ENCODE assay signal across 14 cellular contexts in genomic region chr2:105712981-105713596, GRCh38. TPM values are rescaled to one million over a fixed set of nuclear protein-coding genes. Genes with fewer than 3 reads are reported as not detected.
DNase-seq lines count a peak whose midpoint lies in the region; ATAC-seq, FAIRE-seq and TF ChIP-seq lines count a peak whose summit lies in the region.
"Had no signal": no experiment of that assay in that cellular context is flagged by ENCODE, and none has a peak within 500 bp of the region (broad histone marks: within the 10 kb centered on the region; RNA-seq: fewer than 3 reads in every experiment).

No MANE protein-coding gene starts in this region.

- no TSS peak for BruUV-seq in Caco-2 (replicated peaks; lab: Mats Ljungman, UMichigan)

- dilution Hi-C loops in keratinocyte (cut with MboI; ENCODE audit: extremely low pct_ligation_motif_present, low sequenced_read_pairs), result no loop called here

- no peak for TF ChIP-seq CTCF in Caco-2 (IDR thresholded peaks at IDR 0.05; ENCODE audit: insufficient read depth in 1 of 2, low read depth in 1 of 2, low read length in 1 of 2, severe bottlenecking in 1 of 2, unreplicated experiment in 1 of 2)
- no peak for TF ChIP-seq CTCF in keratinocyte (optimal IDR thresholded peaks at IDR 0.05 in 1 of 3, IDR thresholded peaks at IDR 0.05 in 1 of 3, conservative IDR thresholded peaks at IDR 0.05 in 1 of 3; ENCODE audit: extremely low read depth in 1 of 3, insufficient read depth in 2 of 3, low read length in 3 of 3)

- peak in 1 of 2 experiments; percentile 18 for DNase-seq in Caco-2
- DNase-seq in HT1080 (ENCODE audit: low read depth), result peak; percentile 88
- peak in 1 of 2 experiments; percentile 70 for DNase-seq in SJSA1 (ENCODE audit: low read depth in 1 of 2, low spot score in 2 of 2)
- DNase-seq in keratinocyte (ENCODE audit: low read depth, low spot score), result peak; percentile 25
- no peak for DNase-seq in substantia nigra (lab: John Stamatoyannopoulos, UW)
- DNase-seq in KG1 (lab: John Stamatoyannopoulos, UW), result no peak
- DNase-seq: DND-41 had no signal

- H3K27me3 ChIP-seq in Caco-2 (replicated peaks; ENCODE audit: control insufficient read depth, insufficient read depth, low read length) (no peaks in the 10 kb centered on the region), SJSA1 (replicated peaks) (no peaks in the 10 kb centered on the region), keratinocyte (ENCODE audit: control insufficient read depth, extremely low read depth, insufficient read depth, low read length) (no peaks in the 10 kb centered on the region)
- H3K27me3 ChIP-seq: adrenal gland had no signal

- H4K20me1 ChIP-seq in keratinocyte (ENCODE audit: control insufficient read depth, extremely low read depth, insufficient read depth, low read length), result no peaks in the 10 kb centered on the region

- POLR2A ChIA-PET in Caco-2 (lab: Charles Lee), result no interaction called here

- H3K9me3 ChIP-seq in Caco-2, result no peaks in the 10 kb centered on the region
- no peaks in the 10 kb centered on the region for H3K9me3 ChIP-seq in SJSA1 (replicated peaks)
- H3K9me3 ChIP-seq in keratinocyte (ENCODE audit: control insufficient read depth, low read depth, low read length), result no peaks in the 10 kb centered on the region
- H3K9me3 ChIP-seq: adrenal gland had no signal

- H3K9me1 ChIP-seq in keratinocyte (ENCODE audit: control insufficient read depth, extremely low read depth, insufficient read depth, low read length), result no peaks in the 10 kb centered on the region

- H3K27ac Mint-ChIP-seq in Caco-2 (ENCODE audit: unreplicated experiment), result peak overlapping the region; percentile 75

- H3K79me2 ChIP-seq in keratinocyte (ENCODE audit: control insufficient read depth, insufficient read depth, low read length), result no peaks in the 10 kb centered on the region
- H3K79me2 ChIP-seq: parathyroid adenoma had no signal

- peak overlapping the region; percentile 36 for H3K4me3 Mint-ChIP-seq in Caco-2 (ENCODE audit: unreplicated experiment)

- H3K9ac ChIP-seq in keratinocyte (ENCODE audit: control insufficient read depth, extremely low read depth, insufficient read depth, low read length), result peak overlapping the region; percentile 43
- H3K9ac ChIP-seq: parathyroid adenoma had no signal

- H3K4me3 ChIP-seq in Caco-2 (ENCODE audit: low read depth, low read length) (no peak overlapping the region), SJSA1 (no peak overlapping the region), keratinocyte (ENCODE audit: control insufficient read depth in 2 of 3, extremely low read depth in 1 of 3, insufficient read depth in 2 of 3, low read depth in 1 of 3, low read length in 3 of 3) (peak overlapping the region in 2 of 3 experiments; percentile 23 to 52)
- H3K4me3 ChIP-seq: adrenal gland had no signal

- H3K27ac ChIP-seq in SJSA1 (peak overlapping the region; percentile 51), keratinocyte (ENCODE audit: control insufficient read depth, insufficient read depth, low read length) (peak overlapping the region; percentile 66), substantia nigra (ENCODE audit: low read depth, low read length, poor library complexity, severe bottlenecking) (no peak overlapping the region)
- H3K27ac ChIP-seq: adrenal gland, HL-60, parathyroid adenoma had no signal

- H3K4me1 Mint-ChIP-seq in Caco-2 (ENCODE audit: low read depth, unreplicated experiment), result peaks cover 61% of the 10 kb centered on the region

- CTCF ChIA-PET in Caco-2 (lab: Charles Lee), result interaction anchor here (0.7 to 1.1 kb wide), 2 partner anchors 17 to 137 kb away, joined by 3 to 4 read pairs; no protein-coding TSS in a partner anchor

- intact Hi-C loops in Caco-2 (cut with micrococcal nuclease; ENCODE audit: unreplicated experiment), result loop anchor here (2.0 kb wide), 2 partner anchors 34 to 130 kb away; no protein-coding TSS in a partner anchor

- H3K27me3 Mint-ChIP-seq in Caco-2 (ENCODE audit: insufficient read depth, unreplicated experiment), result no peaks in the 10 kb centered on the region

- H3K4me2 ChIP-seq in keratinocyte (ENCODE audit: control insufficient read depth, extremely low read depth, insufficient read depth, low read depth, low read length), result peak overlapping the region; percentile 79

- peak overlapping the region; percentile 61 for H2AFZ ChIP-seq in keratinocyte (ENCODE audit: control insufficient read depth, low read length)
- H2AFZ ChIP-seq: parathyroid adenoma had no signal

- H3K4me1 ChIP-seq in Caco-2 (peaks cover 49% of the 10 kb centered on the region), SJSA1 (replicated peaks) (peaks cover 26% of the 10 kb centered on the region), keratinocyte (ENCODE audit: control insufficient read depth, extremely low read depth, insufficient read depth, low read length) (peaks cover 25% of the 10 kb centered on the region)
- H3K4me1 ChIP-seq: adrenal gland, parathyroid adenoma had no signal

- no peaks in the 10 kb centered on the region for H3K36me3 Mint-ChIP-seq in Caco-2 (ENCODE audit: insufficient read depth, unreplicated experiment)

- H3K36me3 ChIP-seq in Caco-2 (ENCODE audit: control insufficient read depth, insufficient read depth, low read length) (no peaks in the 10 kb centered on the region), SJSA1 (no peaks in the 10 kb centered on the region), keratinocyte (ENCODE audit: control insufficient read depth in 2 of 2, extremely low read depth in 1 of 2, insufficient read depth in 2 of 2, low read length in 2 of 2) (no peaks in the 10 kb centered on the region)
- H3K36me3 ChIP-seq: adrenal gland had no signal

- ATAC-seq in GM18498 (IDR thresholded peaks at IDR 0.05; ENCODE audit: unreplicated experiment) (no peak), HG02642 (IDR thresholded peaks at IDR 0.05; ENCODE audit: poor library complexity, unreplicated experiment) (no peak)
- ATAC-seq: left lobe of liver had no signal

- peak; percentile 94 for FAIRE-seq in keratinocyte (lab: Jason Lieb, UNC)
- FAIRE-seq: endometrium had no signal

- no peaks in the 10 kb centered on the region for H3K9me3 Mint-ChIP-seq in Caco-2 (ENCODE audit: unreplicated experiment)

RNA-seq across cellular contexts. Expression of gene NCK2, which starts 31.6 kb away (rescaled TPM):
- total RNA-seq in Caco-2 (2022), result 89.0 and 95.7 TPM in 2 replicates
- 39.9 and 51.3 TPM in 2 replicates for total RNA-seq in HT1080 (2014; rRNA removed; shearing (Covaris generic))
- polyA plus RNA-seq in HT1080 (2015; cell fraction: cytosol; rRNA removed), result 30.1 and 33.5 TPM in 2 replicates
- 10.8 and 12.7 TPM in 2 replicates for polyA plus RNA-seq in HT1080 (2015; cell fraction: nucleus; rRNA removed)
- total RNA-seq in SJSA1 (2014; rRNA removed; shearing (Covaris generic)), result 30.8 and 47.1 TPM in 2 replicates
- 24.2 to 54.8 TPM (median 31.4 TPM) in 3 replicates for polyA plus RNA-seq in keratinocyte
- 42.3 TPM for polyA plus RNA-seq in keratinocyte (2011; ENCODE audit: low read depth)
- 34.1 and 49.8 TPM in 2 replicates for polyA plus RNA-seq in keratinocyte (2011; cell fraction: cytosol; rRNA removed)
- polyA plus RNA-seq in keratinocyte (2011; cell fraction: nucleus; rRNA removed), result 21.5 and 21.6 TPM in 2 replicates
- polyA plus RNA-seq in keratinocyte (2012; ENCODE audit: low replicate concordance), result 20.0 and 50.3 TPM in 2 replicates
- 17.3 to 43.2 TPM (median 22.0 TPM) in 3 replicates for polyA minus RNA-seq in keratinocyte
- polyA minus RNA-seq in keratinocyte (2011; cell fraction: cytosol; rRNA and poly(A)+ RNA removed), result 32.8 TPM
- 16.5 and 19.8 TPM in 2 replicates for polyA minus RNA-seq in keratinocyte (2011; cell fraction: nucleus; rRNA and poly(A)+ RNA removed)

Comparison
In these comparisons a context has a peak if more than half of its experiments do, and no peak if none do; other contexts are left out.
1. DNase-seq: peak in HT1080 (single experiment) and keratinocyte (single experiment); none in substantia nigra (0 of 49) and KG1 (single experiment).
2. H3K4me3 ChIP-seq: peak in keratinocyte (2 of 3); none in Caco-2 (single experiment) and SJSA1 (single experiment).